9 cellular contexts compared by ENCODE assay signal in genomic region chr15:70140543-70141375, GRCh38. TPM values are rescaled to one million over a fixed set of nuclear protein-coding genes. Genes with fewer than 3 reads are reported as not detected.
DNase-seq lines count a peak whose midpoint lies in the region; ATAC-seq and TF ChIP-seq lines count a peak whose summit lies in the region.
"Had no signal": no experiment of that assay in that cellular context is flagged by ENCODE, and none has a peak within 500 bp of the region (broad histone marks: within the 10 kb centered on the region; RNA-seq: fewer than 3 reads in every experiment).

No MANE protein-coding gene starts in this region.

- no peak for TF ChIP-seq CTCF in OCI-LY1 (IDR thresholded peaks at IDR 0.05; ENCODE audit: low read length)
- TF ChIP-seq CTCF in brain microvascular endothelial cell (IDR thresholded peaks at IDR 0.05; ENCODE audit: low read depth, low read length, missing control alignments), result no peak

- no peak overlapping the region for H3K23ac ChIP-seq in mesendoderm (ENCODE audit: low read length)

- H3K4me3 ChIP-seq in OCI-LY1 (ENCODE audit: low read depth, low read length, poor library complexity, severe bottlenecking), result no peak overlapping the region
- H3K4me3 ChIP-seq in brain microvascular endothelial cell (ENCODE audit: low read depth, low read length), result no peak overlapping the region
- H3K4me3 ChIP-seq in mesendoderm (ENCODE audit: low read length), result no peak overlapping the region
- H3K4me3 ChIP-seq: ovary had no signal

- H3K79me2 ChIP-seq in OCI-LY1 (ENCODE audit: insufficient read depth, low read length) (no peaks in the 10 kb centered on the region), mesendoderm (ENCODE audit: control insufficient read depth, insufficient read depth, low read length) (no peaks in the 10 kb centered on the region)

- no peaks in the 10 kb centered on the region for H4K20me1 ChIP-seq in OCI-LY1 (ENCODE audit: insufficient read depth, low read length)

- H3K4me1 ChIP-seq in OCI-LY1 (ENCODE audit: insufficient read depth, low read length, severe bottlenecking) (no peaks in the 10 kb centered on the region), mesendoderm (ENCODE audit: control insufficient read depth, low read depth, low read length) (peaks cover 11% of the 10 kb centered on the region)

- H2BK15ac ChIP-seq in mesendoderm (replicated peaks; ENCODE audit: low read depth), result no peak overlapping the region

- H4K8ac ChIP-seq in mesendoderm (ENCODE audit: low read depth, low read length), result no peak overlapping the region

- no peak overlapping the region for H2AK5ac ChIP-seq in mesendoderm (ENCODE audit: low read length)

- DNase-seq in brain microvascular endothelial cell, result peak; percentile 66
- DNase-seq in mesendoderm, result peak; percentile 65
- DNase-seq in DMS114 treated with DMSO at 0.1 percent for 48 hours (lab: John Stamatoyannopoulos, UW; ENCODE audit: unreplicated experiment), result no peak
- DNase-seq in NCI-H1092 (lab: John Stamatoyannopoulos, UW), result no peak
- DNase-seq in NCI-H2081 (lab: John Stamatoyannopoulos, UW), result no peak
- no peak for DNase-seq in NCI-H446 treated with DMSO at 0.1 percent for 48 hours (lab: John Stamatoyannopoulos, UW)

- no peak overlapping the region for H2BK5ac ChIP-seq in mesendoderm (ENCODE audit: low read length)

- no peak overlapping the region for H2BK120ac ChIP-seq in mesendoderm (ENCODE audit: low read depth, low read length)

- H3F3A ChIP-seq in OCI-LY1 (ENCODE audit: insufficient read depth, low read length), result no peaks in the 10 kb centered on the region

- no peak overlapping the region for H3K4ac ChIP-seq in mesendoderm (ENCODE audit: low read depth, low read length)

- H3K27ac ChIP-seq in OCI-LY1 (ENCODE audit: low read depth, low read length, poor library complexity, severe bottlenecking), result no peak overlapping the region
- peak overlapping the region; percentile 99 for H3K27ac ChIP-seq in brain microvascular endothelial cell
- no peak overlapping the region for H3K27ac ChIP-seq in mesendoderm (ENCODE audit: low read depth, low read length)

- H3K56ac ChIP-seq in mesendoderm (ENCODE audit: low read length), result no peak overlapping the region

- H4K5ac ChIP-seq in mesendoderm (ENCODE audit: low read length), result no peak overlapping the region

- H3K4me2 ChIP-seq in OCI-LY1 (ENCODE audit: low read length) (peak overlapping the region; percentile 20; the same call in 1 of the 2 replicates), mesendoderm (ENCODE audit: low read length) (no peak overlapping the region)

- no CpG with 5 or more reads among the region's 12 CpGs for WGBS in mesendoderm (ENCODE audit: extremely low coverage, insufficient coverage, low lambda C conversion rate)

- no peaks in the 10 kb centered on the region for H3K9me3 ChIP-seq in OCI-LY1 (ENCODE audit: low read length)
- H3K9me3 ChIP-seq: ovary had no signal

- H2AFZ ChIP-seq in OCI-LY1 (ENCODE audit: low read length), result no peak overlapping the region

- H3K79me1 ChIP-seq in mesendoderm (ENCODE audit: low read length), result no peaks in the 10 kb centered on the region

- peak; percentile 47 for ATAC-seq in GM21381 (IDR thresholded peaks at IDR 0.05; ENCODE audit: unreplicated experiment)

- H3K36me3 ChIP-seq in OCI-LY1 (ENCODE audit: insufficient read depth, low read length) (no peaks in the 10 kb centered on the region), brain microvascular endothelial cell (replicated peaks) (no peaks in the 10 kb centered on the region), mesendoderm (ENCODE audit: control insufficient read depth, insufficient read depth, low read length) (no peaks in the 10 kb centered on the region)
- H3K36me3 ChIP-seq: ovary had no signal

- no peak overlapping the region for H3K18ac ChIP-seq in mesendoderm (ENCODE audit: low read length)

- H3K9me2 ChIP-seq in OCI-LY1 (ENCODE audit: low read depth, low read length), result no peaks in the 10 kb centered on the region

- no peak overlapping the region for H3K9ac ChIP-seq in OCI-LY1 (ENCODE audit: low read length)
- H3K9ac ChIP-seq in mesendoderm (ENCODE audit: low read length), result no peak overlapping the region

- H3K27me3 ChIP-seq in OCI-LY1 (ENCODE audit: insufficient read depth, low read length) (no peaks in the 10 kb centered on the region; the same call in none of the 2 replicates), brain microvascular endothelial cell (replicated peaks) (no peaks in the 10 kb centered on the region), mesendoderm (ENCODE audit: insufficient read depth, low read length, poor library complexity) (no peaks in the 10 kb centered on the region)
- H3K27me3 ChIP-seq: ovary had no signal

- in situ Hi-C loops in brain microvascular endothelial cell (cut with HindIII; ENCODE audit: low pct_ligation_motif_present, low sequenced_read_pairs), result no loop called here

RNA-seq across cellular contexts. Expression of gene TLE3, which starts 43.0 kb away (rescaled TPM):
- 56.3 TPM for polyA plus RNA-seq in mesendoderm (2013, experiment 1 of 2)
- 55.9 TPM for polyA plus RNA-seq in mesendoderm (2013, experiment 2 of 2)

Comparison
In these comparisons a context has a peak if more than half of its experiments do, and no peak if none do; other contexts are left out.
1. DNase-seq: peak in brain microvascular endothelial cell (single experiment) and mesendoderm (single experiment); none in DMS114 treated with DMSO at 0.1 percent for 48 hours (single experiment), NCI-H1092 (single experiment), NCI-H2081 (0 of 2) and NCI-H446 treated with DMSO at 0.1 percent for 48 hours (single experiment).